In genomic region chr15:70516408-70517193, GRCh38 we compare ENCODE assay signal across 18 cellular contexts.
"Had no signal": no experiment of that assay in that cellular context is flagged by ENCODE, and none has a peak within 500 bp of the region (broad histone marks: within the 10 kb centered on the region; RNA-seq: fewer than 3 reads in every experiment).

No MANE protein-coding gene starts in this region.

- H3K4me1 ChIP-seq: left lung had no signal

- H3K27me3 ChIP-seq: left lung had no signal

- DNase-seq: activated CD4-positive, alpha-beta T cell treated with anti-CD3 and anti-CD28 coated beads for 36 hours; activated CD4-positive, alpha-beta T cell treated with anti-CD3 and anti-CD28 coated beads, Interleukin-2, amount 50 U/mL, for 48 hours; activated gamma-delta T cell treated with Interleukin-2 at 50 U/mL for 16 hours; activated naive CD8-positive, alpha-beta T cell treated with anti-CD3 and anti-CD28 coated beads for 36 hours; amniotic stem cell; effector memory CD8-positive, alpha-beta T cell; hypothalamus; kidney; left lung; nephron progenitor cell; occipital lobe; retina; stimulated activated CD4-positive, alpha-beta T cell treated with anti-CD3 and anti-CD28 coated beads, Interleukin-12 subunit alpha, Interleukin-12 subunit beta, amount 100 ng/mL, for 4 hours; stimulated activated CD4-positive, alpha-beta T cell treated with anti-CD3 and anti-CD28 coated beads, Interleukin-1b, Interleukin-23, amount 100 ng/mL, for 48 hours; stimulated activated CD8-positive, alpha-beta memory T cell treated with anti-CD3 and anti-CD28 coated beads, Interleukin-4, amount 100 ng/mL, for 48 hours; stimulated activated naive CD4-positive, alpha-beta T cell; T-helper 17 cell had no signal

- H3K4me3 ChIP-seq: left lung had no signal

- ATAC-seq: activated CD4-positive, alpha-beta T cell treated with anti-CD3 and anti-CD28 coated beads for 36 hours; effector memory CD8-positive, alpha-beta T cell; T-helper 17 cell had no signal

- H3K27ac ChIP-seq: epithelial cell of prostate, left lung had no signal

- H3K36me3 ChIP-seq: left lung had no signal
